ENCODE assay signal across 8 cellular contexts in genomic region chr22:23376256-23376655, GRCh38.
DNase-seq lines count a peak whose midpoint lies in the region; ATAC-seq, FAIRE-seq and TF ChIP-seq lines count a peak whose summit lies in the region.

No MANE protein-coding gene starts in this region.

- H3K9me3 ChIP-seq in HepG2 (ENCODE audit: low read length) (no peaks in the 10 kb centered on the region), left ventricle myocardium inferior (replicated peaks) (no peaks in the 10 kb centered on the region)
- no peaks in the 10 kb centered on the region for H3K9me3 ChIP-seq in CD8-positive, alpha-beta memory T cell (ENCODE audit: low read length)

- no peak overlapping the region for H3K4me3 Mint-ChIP-seq in activated CD4-positive, alpha-beta T cell treated with anti-CD3 and anti-CD28 coated beads, Interleukin-2, amount 10 ng/mL, durations not matched to agents 7 days and 5 days
- no peak overlapping the region for H3K4me3 Mint-ChIP-seq in CD8-positive, alpha-beta memory T cell

- no peaks in the 10 kb centered on the region; a peak in 1 of 5 replicates for H3K27me3 ChIP-seq in HepG2 (ENCODE audit: control insufficient read depth in 1 of 2, insufficient read depth in 2 of 2, low read length in 2 of 2)
- H3K27me3 ChIP-seq in CD8-positive, alpha-beta memory T cell (ENCODE audit: insufficient read depth, low read length, poor library complexity, severe bottlenecking) = no peaks in the 10 kb centered on the region
- peaks cover 57% of the 10 kb centered on the region for H3K27me3 ChIP-seq in left ventricle myocardium inferior (ENCODE audit: low read depth)

- intact Hi-C loops in HepG2 (cut with micrococcal nuclease; ENCODE audit: unreplicated experiment) = no loop called here
- intact Hi-C loops in left ventricle myocardium inferior (cut with micrococcal nuclease) = no loop called here

- CTCF ChIA-PET in activated CD4-positive, alpha-beta T cell treated with anti-CD3 and anti-CD28 coated beads, Interleukin-2, amount 10 ng/mL, durations not matched to agents 7 days and 5 days (lab: Charles Lee) = interaction anchor here (2.0 kb wide), 1 partner anchor 10 kb away, joined by 5 read pairs; no protein-coding TSS in a partner anchor
- CTCF ChIA-PET in HepG2 (lab: Yijun Ruan, JAX; ENCODE audit: low intra/inter-chr PET ratio, low total read pairs) = interaction anchor here (1.2 kb wide), 1 partner anchor 60 kb away, joined by 3 read pairs; no protein-coding TSS in a partner anchor
- CTCF ChIA-PET in CD8-positive, alpha-beta memory T cell (lab: Charles Lee) = interaction anchor here (1.6 kb wide), 1 partner anchor 9 kb away, joined by 6 read pairs; no protein-coding TSS in a partner anchor

- no peak overlapping the region for H3K9ac ChIP-seq in HepG2 (ENCODE audit: insufficient read depth, low read depth, low read length)

- H3K4me3 ChIP-seq in HepG2 (replicated peaks in 1 of 3; ENCODE audit: insufficient read depth in 1 of 3, low read depth in 2 of 3, low read length in 3 of 3) (no peak overlapping the region), left ventricle myocardium inferior (no peak overlapping the region)
- H3K4me3 ChIP-seq in CD8-positive, alpha-beta memory T cell (ENCODE audit: low read length) = no peak overlapping the region

- TF ChIP-seq RAD21 in HepG2 (CRISPR knock-in tag; IDR thresholded peaks at IDR 0.05) = no peak

- no peaks in the 10 kb centered on the region for H3K4me1 Mint-ChIP-seq in activated CD4-positive, alpha-beta T cell treated with anti-CD3 and anti-CD28 coated beads, Interleukin-2, amount 10 ng/mL, durations not matched to agents 7 days and 5 days
- H3K4me1 Mint-ChIP-seq in CD8-positive, alpha-beta memory T cell = no peaks in the 10 kb centered on the region

- TF ChIP-seq POLR2A in HepG2 (IDR thresholded peaks at IDR 0.05; ENCODE audit: insufficient read depth in 1 of 2, low read depth in 2 of 2, low read length in 2 of 2) = no peak

- H3K79me2 ChIP-seq in HepG2 (ENCODE audit: insufficient read depth, low read length) = no peaks in the 10 kb centered on the region

- peak; percentile 64 for TF ChIP-seq CTCF in HepG2 (CRISPR knock-in tag; IDR thresholded peaks at IDR 0.05)
- no peak for TF ChIP-seq CTCF in left ventricle myocardium inferior (IDR thresholded peaks at IDR 0.05; ENCODE audit: borderline replicate concordance)

- no peak for FAIRE-seq in HepG2 (lab: Jason Lieb, UNC)

- BruUV-seq in HepG2 (replicated peaks; lab: Mats Ljungman, UMichigan) = no TSS peak

- DNase-seq in EH (ENCODE audit: low read depth) (peak; percentile 29), HuH-7 (ENCODE audit: low spot score) (peak; percentile 74), HepG2 (ENCODE audit: low spot score) (peak; percentile 18), left ventricle myocardium inferior (no peak)
- peak; percentile 59 for DNase-seq in activated CD4-positive, alpha-beta T cell treated with anti-CD3 and anti-CD28 coated beads, Interleukin-2, amount 10 ng/mL, durations not matched to agents 7 days and 5 days
- no peak for DNase-seq in CD8-positive, alpha-beta memory T cell

- H3K36me3 ChIP-seq in HepG2 (replicated peaks in 1 of 2; ENCODE audit: control insufficient read depth in 1 of 2, insufficient read depth in 2 of 2, low read length in 2 of 2) (no peaks in the 10 kb centered on the region), left ventricle myocardium inferior (no peaks in the 10 kb centered on the region)
- H3K36me3 ChIP-seq in CD8-positive, alpha-beta memory T cell (ENCODE audit: insufficient read depth, low read length) = no peaks in the 10 kb centered on the region

- H3K4me1 ChIP-seq in HepG2 (ENCODE audit: insufficient read depth, low read length) (no peaks in the 10 kb centered on the region), left ventricle myocardium inferior (no peaks in the 10 kb centered on the region)
- H3K4me1 ChIP-seq in CD8-positive, alpha-beta memory T cell (ENCODE audit: insufficient read depth, low read length) = no peaks in the 10 kb centered on the region

- H3K9me3 Mint-ChIP-seq in activated CD4-positive, alpha-beta T cell treated with anti-CD3 and anti-CD28 coated beads, Interleukin-2, amount 10 ng/mL, durations not matched to agents 7 days and 5 days = no peaks in the 10 kb centered on the region
- no peaks in the 10 kb centered on the region for H3K9me3 Mint-ChIP-seq in CD8-positive, alpha-beta memory T cell

- WGBS in HepG2 (ENCODE audit: low lambda C conversion rate) = 6% methylated on average over 3 of the region's 6 CpGs

- ATAC-seq in HepG2 (peak; percentile 83), GM18502 (IDR thresholded peaks at IDR 0.05; ENCODE audit: poor library complexity, unreplicated experiment) (no peak), GM19463 (IDR thresholded peaks at IDR 0.05; ENCODE audit: unreplicated experiment) (no peak)

- no peak overlapping the region for H2AFZ ChIP-seq in HepG2 (ENCODE audit: low read length)

- in situ Hi-C loops in HepG2 (cut with HindIII; ENCODE audit: extremely low pct_ligation_motif_present, low pct_unique_long_range_greater_than_20kb) = loop anchor here (25.0 kb wide), 1 partner anchor 414 kb away; no protein-coding TSS in a partner anchor

- no peak for TF ChIP-seq EP300 in HepG2 (IDR thresholded peaks at IDR 0.05; ENCODE audit: low read depth in 2 of 2, low read length in 2 of 2)
- no peak for TF ChIP-seq EP300 in HepG2 (CRISPR knock-in tag; IDR thresholded peaks at IDR 0.05; ENCODE audit: borderline replicate concordance)

- H3K4me2 ChIP-seq in HepG2 (ENCODE audit: low read depth, low read length) = no peak overlapping the region

- POLR2A ChIA-PET in activated CD4-positive, alpha-beta T cell treated with anti-CD3 and anti-CD28 coated beads, Interleukin-2, amount 10 ng/mL, durations not matched to agents 7 days and 5 days (lab: Charles Lee) = interaction anchor here (0.7 kb wide), 1 partner anchor 276 kb away, joined by 3 read pairs; no protein-coding TSS in a partner anchor
- POLR2A ChIA-PET in HepG2 (lab: Yijun Ruan, JAX) = no interaction called here
- POLR2A ChIA-PET in CD8-positive, alpha-beta memory T cell (lab: Charles Lee) = no interaction called here

- no peak overlapping the region for H3K27ac ChIP-seq in HepG2 (ENCODE audit: extremely low read length, insufficient read depth, low read length)
- H3K27ac ChIP-seq in CD8-positive, alpha-beta memory T cell (ENCODE audit: low read depth, low read length) = no peak overlapping the region
- no peak overlapping the region for H3K27ac ChIP-seq in left ventricle myocardium inferior (replicated peaks)

- H3K27me3 Mint-ChIP-seq in activated CD4-positive, alpha-beta T cell treated with anti-CD3 and anti-CD28 coated beads, Interleukin-2, amount 10 ng/mL, durations not matched to agents 7 days and 5 days = peaks cover 5% of the 10 kb centered on the region
- peaks cover 0 to 18% of the 10 kb centered on the region in 2 donors for H3K27me3 Mint-ChIP-seq in CD8-positive, alpha-beta memory T cell

- H3K36me3 Mint-ChIP-seq in activated CD4-positive, alpha-beta T cell treated with anti-CD3 and anti-CD28 coated beads, Interleukin-2, amount 10 ng/mL, durations not matched to agents 7 days and 5 days (ENCODE audit: low read depth) = no peaks in the 10 kb centered on the region
- no peaks in the 10 kb centered on the region for H3K36me3 Mint-ChIP-seq in CD8-positive, alpha-beta memory T cell

- H4K20me1 ChIP-seq in HepG2 (ENCODE audit: insufficient read depth, low read length) = no peaks in the 10 kb centered on the region

- H3K27ac Mint-ChIP-seq in activated CD4-positive, alpha-beta T cell treated with anti-CD3 and anti-CD28 coated beads, Interleukin-2, amount 10 ng/mL, durations not matched to agents 7 days and 5 days = no peak overlapping the region
- H3K27ac Mint-ChIP-seq in CD8-positive, alpha-beta memory T cell = no peak overlapping the region

TF ChIP-seq in HepG2, 621 proteins besides CTCF, POLR2A, EP300 and RAD21:
- TF ChIP-seq NFYC (CRISPR knock-in tag; IDR thresholded peaks at IDR 0.05) (peak; percentile 78), ZNF891 (CRISPR knock-in tag; IDR thresholded peaks at IDR 0.05) (no peak), STAG1 (CRISPR knock-in tag; IDR thresholded peaks at IDR 0.05) (peak; percentile 42), ZNF619 (CRISPR knock-in tag; IDR thresholded peaks at IDR 0.05) (no peak), USF2 (IDR thresholded peaks at IDR 0.05; ENCODE audit: low read depth, low read length) (peak; percentile 76), USF2 (CRISPR knock-in tag; IDR thresholded peaks at IDR 0.05; ENCODE audit: borderline replicate concordance) (peak; percentile 85; the same call in 1 of the 2 replicates), NFYB (CRISPR knock-in tag; IDR thresholded peaks at IDR 0.05) (peak; percentile 68)

Comparison
In these comparisons a context has a peak if more than half of its experiments do, and no peak if none do; other contexts are left out.
1. DNase-seq: peak in EH (single experiment), HuH-7 (single experiment), activated CD4-positive, alpha-beta T cell treated with anti-CD3 and anti-CD28 coated beads, Interleukin-2, amount 10 ng/mL, durations not matched to agents 7 days and 5 days (single experiment) and HepG2 (single experiment); none in CD8-positive, alpha-beta memory T cell (0 of 5) and left ventricle myocardium inferior (single experiment).